ENCODE assay signal across 8 cellular contexts in the genomic region with DNA sequence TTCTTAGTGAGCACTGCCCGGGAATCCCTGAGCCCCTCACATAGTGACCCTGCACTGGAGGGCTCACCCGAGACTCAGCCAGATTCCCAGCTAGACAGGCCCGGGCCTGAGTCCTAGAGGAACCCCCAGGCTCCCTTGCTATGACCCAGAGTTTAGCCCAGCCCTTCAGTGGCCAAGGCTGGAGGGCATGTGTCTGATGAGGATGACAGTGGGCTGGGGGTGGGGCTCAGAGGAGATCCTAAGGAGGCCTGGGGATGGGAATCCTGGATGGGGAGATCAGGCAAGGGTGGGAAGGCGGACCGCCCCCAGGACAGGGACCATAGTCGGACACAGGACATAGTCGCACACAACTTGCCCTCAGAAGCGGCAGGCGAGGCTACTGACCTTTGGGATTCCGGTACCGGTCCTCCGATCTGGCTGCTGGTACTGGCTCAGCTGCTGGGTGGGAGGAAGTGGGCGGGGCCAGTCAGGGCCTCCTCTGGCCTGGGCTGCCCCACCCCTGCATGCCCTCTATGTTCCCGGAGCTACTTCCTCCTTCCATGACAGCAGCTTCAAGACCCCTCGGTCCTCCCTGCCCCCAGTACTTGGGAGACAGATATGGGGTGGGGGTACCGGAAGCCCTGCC. TPM values are rescaled to one million over a fixed set of nuclear protein-coding genes. Genes with fewer than 3 reads are reported as not detected.
DNase-seq lines count a peak whose midpoint lies in the region; ATAC-seq and TF ChIP-seq lines count a peak whose summit lies in the region.

No MANE protein-coding gene starts in this region.

- peaks cover 29% of the 10 kb centered on the region for H3K4me1 Mint-ChIP-seq in activated CD8-positive, alpha-beta T cell treated with anti-CD3 and anti-CD28 coated beads, Interleukin-2, amount 10 ng/mL, durations not matched to agents 7 days and 5 days (ENCODE audit: low read depth)

- POLR2A ChIA-PET in activated CD8-positive, alpha-beta T cell treated with anti-CD3 and anti-CD28 coated beads, Interleukin-2, amount 10 ng/mL, durations not matched to agents 7 days and 5 days (lab: Charles Lee) = no interaction called here

- peak overlapping the region; percentile 93 for H3K4me3 Mint-ChIP-seq in activated CD8-positive, alpha-beta T cell treated with anti-CD3 and anti-CD28 coated beads, Interleukin-2, amount 10 ng/mL, durations not matched to agents 7 days and 5 days

- intact Hi-C loops in cardiac septum (cut with DNase I) = no loop called here

- TF ChIP-seq CTCF in GM12864 (IDR thresholded peaks at IDR 0.05; ENCODE audit: low read depth, low read length, missing control alignments) = no peak

- ATAC-seq in HG03460 (IDR thresholded peaks at IDR 0.05; ENCODE audit: unreplicated experiment) (peak; percentile 41), HG03457 (IDR thresholded peaks at IDR 0.05; ENCODE audit: unreplicated experiment) (no peak)
- peak; percentile 80 for ATAC-seq in activated CD8-positive, alpha-beta T cell treated with anti-CD3 and anti-CD28 coated beads, Interleukin-2, amount 10 ng/mL, durations not matched to agents 7 days and 5 days

- H3K27me3 Mint-ChIP-seq in activated CD8-positive, alpha-beta T cell treated with anti-CD3 and anti-CD28 coated beads, Interleukin-2, amount 10 ng/mL, durations not matched to agents 7 days and 5 days (ENCODE audit: low read depth) = peaks cover 10% of the 10 kb centered on the region

- DNase-seq in GM12864 (ENCODE audit: low read depth) (peak; percentile 52), cardiac septum (ENCODE audit: low spot score) (peak; percentile 85), COR-L47 (lab: John Stamatoyannopoulos, UW) (no peak), NCI-H2171 (lab: John Stamatoyannopoulos, UW) (no peak)
- peak; percentile 75 for DNase-seq in activated CD8-positive, alpha-beta T cell treated with anti-CD3 and anti-CD28 coated beads, Interleukin-2, amount 10 ng/mL, durations not matched to agents 7 days and 5 days
- peak; percentile 59 for DNase-seq in stimulated activated CD4-positive, alpha-beta T cell treated with anti-CD3 and anti-CD28 coated beads, Interleukin-4, amount 100 ng/mL, for 1 hour

- peak overlapping the region; percentile 75 for H3K4me3 ChIP-seq in GM12864 (ENCODE audit: low read depth, low read length)

- CTCF ChIA-PET in activated CD8-positive, alpha-beta T cell treated with anti-CD3 and anti-CD28 coated beads, Interleukin-2, amount 10 ng/mL, durations not matched to agents 7 days and 5 days (lab: Charles Lee) = interaction anchor here (1.1 to 8.8 kb wide), 10 partner anchors 12 to 203 kb away, joined by 3 to 59 read pairs (median 13); partner anchors contain the start of gene GH1

- H3K9me3 Mint-ChIP-seq in activated CD8-positive, alpha-beta T cell treated with anti-CD3 and anti-CD28 coated beads, Interleukin-2, amount 10 ng/mL, durations not matched to agents 7 days and 5 days (ENCODE audit: insufficient read depth) = no peaks in the 10 kb centered on the region

- H3K36me3 Mint-ChIP-seq in activated CD8-positive, alpha-beta T cell treated with anti-CD3 and anti-CD28 coated beads, Interleukin-2, amount 10 ng/mL, durations not matched to agents 7 days and 5 days (ENCODE audit: low read depth) = peaks cover 6% of the 10 kb centered on the region

- peak overlapping the region; percentile 82 for H3K27ac Mint-ChIP-seq in activated CD8-positive, alpha-beta T cell treated with anti-CD3 and anti-CD28 coated beads, Interleukin-2, amount 10 ng/mL, durations not matched to agents 7 days and 5 days

RNA-seq across cellular contexts. Expression of gene CD79B, which starts 1.1 kb away (rescaled TPM):
- 10 to 100 TPM; 21.7 to 22.5 TPM for total RNA-seq in activated CD8-positive, alpha-beta T cell treated with anti-CD3 and anti-CD28 coated beads, Interleukin-2, amount 10 ng/mL, durations not matched to agents 7 days and 5 days
- total RNA-seq in cardiac septum = 2.7 TPM

RNA-seq across cellular contexts. Expression of gene GH1, which starts 12.4 kb away (rescaled TPM):
- not detected for total RNA-seq in activated CD8-positive, alpha-beta T cell treated with anti-CD3 and anti-CD28 coated beads, Interleukin-2, amount 10 ng/mL, durations not matched to agents 7 days and 5 days
- not detected for total RNA-seq in cardiac septum

RNA-seq across cellular contexts. Expression of gene CSHL1, which starts 20.0 kb away (rescaled TPM):
- total RNA-seq in activated CD8-positive, alpha-beta T cell treated with anti-CD3 and anti-CD28 coated beads, Interleukin-2, amount 10 ng/mL, durations not matched to agents 7 days and 5 days = not detected
- total RNA-seq in cardiac septum = not detected

RNA-seq across cellular contexts. Expression of gene CSH1, which starts 34.7 kb away (rescaled TPM):
- not detected for total RNA-seq in activated CD8-positive, alpha-beta T cell treated with anti-CD3 and anti-CD28 coated beads, Interleukin-2, amount 10 ng/mL, durations not matched to agents 7 days and 5 days
- not detected for total RNA-seq in cardiac septum

RNA-seq across cellular contexts. Expression of gene SCN4A, which starts 41.7 kb away (rescaled TPM):
- not detected for total RNA-seq in activated CD8-positive, alpha-beta T cell treated with anti-CD3 and anti-CD28 coated beads, Interleukin-2, amount 10 ng/mL, durations not matched to agents 7 days and 5 days
- total RNA-seq in cardiac septum = 0.22 TPM

Comparison
In these comparisons a context has a peak if more than half of its experiments do, and no peak if none do; other contexts are left out.
1. DNase-seq: peak in GM12864 (single experiment), activated CD8-positive, alpha-beta T cell treated with anti-CD3 and anti-CD28 coated beads, Interleukin-2, amount 10 ng/mL, durations not matched to agents 7 days and 5 days (single experiment), cardiac septum (single experiment) and stimulated activated CD4-positive, alpha-beta T cell treated with anti-CD3 and anti-CD28 coated beads, Interleukin-4, amount 100 ng/mL, for 1 hour (single experiment); none in COR-L47 (single experiment) and NCI-H2171 (single experiment).